In the genomic region with DNA sequence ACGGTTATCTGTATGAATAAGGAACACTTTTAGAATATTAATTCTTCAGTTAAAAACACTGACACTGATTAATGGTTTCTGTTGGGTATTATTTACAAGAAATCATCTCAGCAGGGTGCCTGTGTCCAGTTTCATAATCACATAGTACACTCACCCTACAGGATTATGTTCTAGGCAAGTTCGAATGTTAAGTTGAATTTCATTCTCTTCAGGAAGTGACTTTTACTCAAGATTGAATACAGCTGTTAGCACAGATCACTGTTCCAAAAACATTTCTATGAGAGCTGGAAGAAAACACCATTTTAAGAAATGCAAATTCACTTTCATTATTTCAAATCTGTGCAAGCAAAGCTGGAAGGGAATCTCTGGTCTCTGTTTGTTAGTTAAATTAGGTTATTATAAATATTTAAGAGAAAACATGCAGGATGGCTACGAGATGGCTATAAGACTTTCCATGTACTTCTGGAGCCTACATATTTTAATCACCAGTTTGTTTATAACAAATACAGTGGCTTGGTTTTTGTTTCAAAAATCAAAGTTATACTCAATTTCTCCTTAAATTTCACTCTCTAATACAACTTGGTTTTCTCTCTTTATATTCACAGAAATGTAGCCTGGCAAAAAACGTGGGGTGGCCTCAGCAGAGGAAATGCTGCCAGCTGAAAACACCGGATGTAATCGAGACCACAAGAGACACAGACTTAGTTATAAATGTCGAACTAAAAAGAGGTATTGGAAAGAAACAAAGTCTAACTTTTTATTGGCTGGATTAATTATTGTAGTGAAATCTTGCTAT, we compare ENCODE assay signal across 9 cellular contexts.
DNase-seq lines count a peak whose midpoint lies in the region; ATAC-seq and TF ChIP-seq lines count a peak whose summit lies in the region.
"Had no signal": no experiment of that assay in that cellular context is flagged by ENCODE, and none has a peak within 500 bp of the region (broad histone marks: within the 10 kb centered on the region; RNA-seq: fewer than 3 reads in every experiment).

No MANE protein-coding gene starts in this region.

- WGBS in SK-N-SH (ENCODE audit: low lambda C conversion rate): 68% methylated on average over 7 of the region's 7 CpGs

- peak overlapping the region; percentile 9; the same call in 1 of the 2 replicates for H3K9ac ChIP-seq in SK-N-SH

- no peak for TF ChIP-seq EP300 in SK-N-SH (IDR thresholded peaks at IDR 0.05; ENCODE audit: borderline replicate concordance in 1 of 2, low read depth in 1 of 2, low read length in 1 of 2)

- POLR2A ChIA-PET in SK-N-SH (lab: Yijun Ruan, JAX): interaction anchor here (0.7 kb wide), 1 partner anchor 236 kb away, joined by 3 read pairs; no protein-coding TSS in a partner anchor

- H4K20me1 ChIP-seq in SK-N-SH (ENCODE audit: insufficient read depth): no peaks in the 10 kb centered on the region

- no peak overlapping the region for H3K4me3 ChIP-seq in SK-N-SH (ENCODE audit: low read depth in 2 of 2, low read length in 1 of 2)
- no peak overlapping the region for H3K4me3 ChIP-seq in brain microvascular endothelial cell (ENCODE audit: low read depth, low read length)
- peak overlapping the region; percentile 27 to 45 for H3K4me3 ChIP-seq in muscle layer of duodenum (ENCODE audit: low read depth in 1 of 2, low read length in 2 of 2)

- H3K79me2 ChIP-seq in SK-N-SH (ENCODE audit: insufficient read depth): peaks cover 58% of the 10 kb centered on the region

- H3K27ac ChIP-seq in SK-N-SH (ENCODE audit: low read depth in 2 of 2, low read length in 1 of 2) (peak overlapping the region; percentile 64 to 72), brain microvascular endothelial cell (peak overlapping the region; percentile 64), muscle layer of duodenum (ENCODE audit: low read length) (peak overlapping the region; percentile 77)
- H3K27ac ChIP-seq: VCaP had no signal

- H3K4me2 ChIP-seq in SK-N-SH: peak overlapping the region; percentile 40; the same call in 1 of the 2 replicates

- CTCF ChIA-PET in SK-N-SH (lab: Yijun Ruan, JAX): interaction anchor here (0.6 to 4.9 kb wide), 10 partner anchors 9 to 566 kb away, joined by 3 to 40 read pairs (median 8); partner anchors contain the start of gene RBMS1

- peaks cover 28% of the 10 kb centered on the region for H3F3A ChIP-seq in SK-N-SH (replicated peaks; ENCODE audit: insufficient read depth)

- no peak overlapping the region for H2AFZ ChIP-seq in SK-N-SH (ENCODE audit: low read depth)

- in situ Hi-C loops in brain microvascular endothelial cell (cut with HindIII; ENCODE audit: low pct_ligation_motif_present, low sequenced_read_pairs): no loop called here

- TF ChIP-seq RAD21 in SK-N-SH (IDR thresholded peaks at IDR 0.05; ENCODE audit: low read length): no peak

- no peaks in the 10 kb centered on the region for H3K9me2 ChIP-seq in SK-N-SH

- H3K27me3 ChIP-seq in SK-N-SH (ENCODE audit: insufficient read depth) (no peaks in the 10 kb centered on the region), brain microvascular endothelial cell (replicated peaks) (no peaks in the 10 kb centered on the region), muscle layer of duodenum (ENCODE audit: low read depth, low read length) (no peaks in the 10 kb centered on the region)

- ATAC-seq in GM18858 (IDR thresholded peaks at IDR 0.05; ENCODE audit: unreplicated experiment) (peak; percentile 62), HG02943 (IDR thresholded peaks at IDR 0.05; ENCODE audit: low read depth, unreplicated experiment) (peak; percentile 74)

- no peak for TF ChIP-seq CTCF in SK-N-SH (IDR thresholded peaks at IDR 0.05)
- TF ChIP-seq CTCF in brain microvascular endothelial cell (IDR thresholded peaks at IDR 0.05; ENCODE audit: low read depth, low read length, missing control alignments): no peak

- H3K4me1 ChIP-seq in SK-N-SH (ENCODE audit: control insufficient read depth in 1 of 2, insufficient read depth in 2 of 2, low read depth in 1 of 2, low read length in 1 of 2): peaks cover 10 to 27% of the 10 kb centered on the region in 2 experiments; a peak in 3 of 4 replicates
- peaks cover 12% of the 10 kb centered on the region in 2 donors for H3K4me1 ChIP-seq in muscle layer of duodenum (ENCODE audit: control insufficient read depth in 1 of 2, insufficient read depth in 2 of 2, low read length in 2 of 2)

- H3K9me3 ChIP-seq in SK-N-SH: no peaks in the 10 kb centered on the region
- H3K9me3 ChIP-seq in muscle layer of duodenum (ENCODE audit: control insufficient read depth in 1 of 2, low read length in 2 of 2): peaks cover 0 to 4% of the 10 kb centered on the region in 2 donors

- H3K36me3 ChIP-seq in SK-N-SH (replicated peaks in 1 of 2; ENCODE audit: control insufficient read depth in 1 of 2, insufficient read depth in 2 of 2, low read length in 1 of 2) (peaks cover 13 to 24% of the 10 kb centered on the region in 2 experiments), brain microvascular endothelial cell (replicated peaks) (no peaks in the 10 kb centered on the region), muscle layer of duodenum (ENCODE audit: control insufficient read depth in 1 of 2, insufficient read depth in 2 of 2, low read length in 2 of 2) (peaks cover 0 to 3% of the 10 kb centered on the region in 2 donors)

- DNase-seq in SK-N-SH: no peak
- DNase-seq in brain microvascular endothelial cell: peak; percentile 63
- no peak for DNase-seq in retina
- DNase-seq in NCI-H345 (lab: John Stamatoyannopoulos, UW): no peak
- no peak for DNase-seq in DMS114 treated with DMSO at 0.1 percent for 48 hours (lab: John Stamatoyannopoulos, UW; ENCODE audit: unreplicated experiment)

TF ChIP-seq in SK-N-SH, 30 proteins besides CTCF, POLR2A, EP300 and RAD21:
- TF ChIP-seq, protein P1, sequence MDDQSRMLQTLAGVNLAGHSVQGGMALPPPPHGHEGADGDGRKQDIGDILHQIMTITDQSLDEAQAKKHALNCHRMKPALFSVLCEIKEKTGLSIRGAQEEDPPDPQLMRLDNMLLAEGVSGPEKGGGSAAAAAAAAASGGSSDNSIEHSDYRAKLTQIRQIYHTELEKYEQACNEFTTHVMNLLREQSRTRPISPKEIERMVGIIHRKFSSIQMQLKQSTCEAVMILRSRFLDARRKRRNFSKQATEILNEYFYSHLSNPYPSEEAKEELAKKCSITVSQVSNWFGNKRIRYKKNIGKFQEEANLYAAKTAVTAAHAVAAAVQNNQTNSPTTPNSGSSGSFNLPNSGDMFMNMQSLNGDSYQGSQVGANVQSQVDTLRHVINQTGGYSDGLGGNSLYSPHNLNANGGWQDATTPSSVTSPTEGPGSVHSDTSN (IDR thresholded peaks at IDR 0.05): peak; percentile 40
- peak; percentile 24; the same call in 1 of the 2 replicates for TF ChIP-seq POLR2AphosphoS5 (IDR thresholded peaks at IDR 0.05; ENCODE audit: low read depth, low read length)
- peak; percentile 67; the same call in 1 of the 2 replicates for TF ChIP-seq TCF12 (IDR thresholded peaks at IDR 0.05)
- TF ChIP-seq ELF1 (IDR thresholded peaks at IDR 0.05): no peak
- TF ChIP-seq YY1 (IDR thresholded peaks at IDR 0.05; ENCODE audit: low read depth): no peak
- no peak for TF ChIP-seq RCOR1 (IDR thresholded peaks at IDR 0.05; ENCODE audit: low read length)
- no peak for TF ChIP-seq RXRA (IDR thresholded peaks at IDR 0.05; ENCODE audit: borderline replicate concordance, low read depth)

Comparison
In these comparisons a context has a peak if more than half of its experiments do, and no peak if none do; other contexts are left out.
1. H3K4me3 ChIP-seq: peak in muscle layer of duodenum (2 of 2); none in SK-N-SH (0 of 2) and brain microvascular endothelial cell (single experiment).
2. Peak in every context shown above with its lines, with median percentiles within 50 percentile points of each other: H3K27ac ChIP-seq.